Comparison of ENCODE assay signal across 7 cellular contexts in genomic region chr12:20370001-20370381, GRCh38. TPM values are rescaled to one million over a fixed set of nuclear protein-coding genes. Genes with fewer than 3 reads are reported as not detected.
DNase-seq lines count a peak whose midpoint lies in the region; ATAC-seq and TF ChIP-seq lines count a peak whose summit lies in the region.

No MANE protein-coding gene starts in this region.

- H3K36me3 ChIP-seq in IMR-90 (ENCODE audit: control insufficient read depth, insufficient read depth, low read length), result no peaks in the 10 kb centered on the region
- H3K36me3 ChIP-seq in colonic mucosa, result no peaks in the 10 kb centered on the region
- no peaks in the 10 kb centered on the region for H3K36me3 ChIP-seq in testis (ENCODE audit: low read depth, missing control alignments)

- H3K4me1 ChIP-seq in IMR-90 (ENCODE audit: control insufficient read depth, insufficient read depth, low read length) (no peaks in the 10 kb centered on the region), colonic mucosa (no peaks in the 10 kb centered on the region), testis (no peaks in the 10 kb centered on the region)

- no peaks in the 10 kb centered on the region for H4K20me1 ChIP-seq in IMR-90 (ENCODE audit: insufficient read depth, low read length)

- H3K9me1 ChIP-seq in IMR-90 (ENCODE audit: insufficient read depth, low read length), result no peaks in the 10 kb centered on the region

- H2AK9ac ChIP-seq in IMR-90 (replicated peaks; ENCODE audit: low read depth, low read length, poor library complexity), result peak overlapping the region; percentile 71

- peak overlapping the region; percentile 64 for H3K4me2 ChIP-seq in IMR-90 (ENCODE audit: low read depth, low read length)

- BruUV-seq in IMR-90 (replicated peaks; lab: Mats Ljungman, UMichigan), result no TSS peak

- TF ChIP-seq CTCF in IMR-90 (conservative IDR thresholded peaks at IDR 0.05; ENCODE audit: low read depth, low read length), result no peak
- TF ChIP-seq CTCF in colonic mucosa (IDR thresholded peaks at IDR 0.05), result no peak
- TF ChIP-seq CTCF in testis (IDR thresholded peaks at IDR 0.05), result no peak
- no peak for TF ChIP-seq CTCF in RWPE1 (conservative IDR thresholded peaks at IDR 0.05; ENCODE audit: low read depth)

- H2BK5ac ChIP-seq in IMR-90 (ENCODE audit: low read depth, low read length, poor library complexity, severe bottlenecking), result no peak overlapping the region

- in situ Hi-C loops in IMR-90 (cut with MboI; ENCODE audit: low sequenced_read_pairs), result loop anchor here (10.0 kb wide), 1 partner anchor 455 kb away; no protein-coding TSS in a partner anchor

- no peak overlapping the region for H4K91ac ChIP-seq in IMR-90 (ENCODE audit: insufficient read depth, low read depth, low read length)

- H4K8ac ChIP-seq in IMR-90 (ENCODE audit: low read depth in 2 of 2, low read length in 2 of 2), result no peak overlapping the region

- TF ChIP-seq RAD21 in IMR-90 (IDR thresholded peaks at IDR 0.05; ENCODE audit: low read length), result no peak

- peak overlapping the region; percentile 56; the same call in 1 of the 2 replicates for H3K23ac ChIP-seq in IMR-90 (ENCODE audit: low read depth, low read length)

- no peak for ATAC-seq in IMR-90 (ENCODE audit: low read depth)
- ATAC-seq in HG03039 (IDR thresholded peaks at IDR 0.05; ENCODE audit: unreplicated experiment), result no peak
- ATAC-seq in GM18868 (IDR thresholded peaks at IDR 0.05; ENCODE audit: unreplicated experiment), result no peak

- H3K9me3 ChIP-seq in IMR-90 (ENCODE audit: control insufficient read depth, insufficient read depth, low read length), result no peaks in the 10 kb centered on the region
- H3K9me3 ChIP-seq in colonic mucosa, result no peaks in the 10 kb centered on the region
- H3K9me3 ChIP-seq in testis, result no peaks in the 10 kb centered on the region

- peak overlapping the region; percentile 89 for H3K4me3 ChIP-seq in IMR-90 (ENCODE audit: insufficient read depth, low read depth, low read length)
- peak overlapping the region; percentile 70 for H3K4me3 ChIP-seq in colonic mucosa
- peak overlapping the region; percentile 53 to 57 for H3K4me3 ChIP-seq in testis

- 3% methylated on average over 6 of the region's 22 CpGs; no CpG with 5 or more reads in 1 of the 2 experiments for WGBS in IMR-90 (ENCODE audit: extremely low coverage in 2 of 2, insufficient read length in 1 of 2), 2 experiments
- 1 to 2% methylated on average over 14 to 22 of the region's 22 CpGs for WGBS in testis, 2 donors

- peak overlapping the region; percentile 16; the same call in 1 of the 2 replicates for H3K27ac ChIP-seq in IMR-90 (ENCODE audit: insufficient read depth, low read length)
- peak overlapping the region; percentile 89 for H3K27ac ChIP-seq in colonic mucosa
- H3K27ac ChIP-seq in testis, result peak overlapping the region; percentile 8 to 64
- H3K27ac ChIP-seq in RWPE1, result no peak overlapping the region

- DNase-seq in IMR-90, result no peak
- peak; percentile 72 for DNase-seq in colonic mucosa
- DNase-seq in left kidney (ENCODE audit: low read depth, low spot score), result peak; percentile 79
- peak; percentile 36 for DNase-seq in testis
- DNase-seq in RWPE1 (ENCODE audit: low spot score), result no peak

- no peak overlapping the region for H2BK120ac ChIP-seq in IMR-90 (ENCODE audit: low read depth, low read length)

- POLR2A ChIA-PET in IMR-90 (lab: Charles Lee; ENCODE audit: unreplicated experiment) (no interaction called here), RWPE1 (lab: Yijun Ruan, JAX; ENCODE audit: low non-redundant PET) (no interaction called here)

- no peak overlapping the region for H2BK15ac ChIP-seq in IMR-90 (ENCODE audit: low read depth, low read length)

- 0 out of 2 replicates have a peak overlapping the region, but pooled peaks have one; percentile 29 for H3K14ac ChIP-seq in IMR-90 (replicated peaks; ENCODE audit: low read depth, low read length)

- dilution Hi-C loops in IMR-90 (cut with HindIII; ENCODE audit: low sequenced_read_pairs, unreplicated experiment), result no loop called here

- H3K18ac ChIP-seq in IMR-90 (ENCODE audit: low read depth, low read length), result no peak overlapping the region

- H2AK5ac ChIP-seq in IMR-90 (ENCODE audit: low read depth, low read length), result no peak overlapping the region

- TF ChIP-seq POLR2A in IMR-90 (IDR thresholded peaks at IDR 0.05; ENCODE audit: low read depth, low read length) (no peak), testis (IDR thresholded peaks at IDR 0.05) (no peak)

- no peak overlapping the region for H3K56ac ChIP-seq in IMR-90 (ENCODE audit: extremely low read depth, insufficient read depth, low read length)

- no peak overlapping the region for H2BK20ac ChIP-seq in IMR-90 (ENCODE audit: low read depth, low read length)

- no peak overlapping the region for H4K5ac ChIP-seq in IMR-90 (ENCODE audit: low read depth, low read length)

- peak overlapping the region; percentile 49 for H3K9ac ChIP-seq in IMR-90 (ENCODE audit: low read depth, low read length)
- H3K9ac ChIP-seq in colonic mucosa (ENCODE audit: low read depth in 2 of 2, low read length in 2 of 2), result peak overlapping the region; percentile 75 to 93

- H3K4ac ChIP-seq in IMR-90 (ENCODE audit: low read depth, low read length), result no peak overlapping the region

- H2AFZ ChIP-seq in IMR-90 (replicated peaks; ENCODE audit: low read length, poor library complexity), result peak overlapping the region; percentile 87

- CTCF ChIA-PET in IMR-90 (lab: Yijun Ruan, JAX), result interaction anchor here (1.1 kb wide), 1 partner anchor 455 kb away, joined by 3 read pairs; no protein-coding TSS in a partner anchor
- CTCF ChIA-PET in RWPE1 (lab: Yijun Ruan, JAX), result no interaction called here

- intact Hi-C loops in IMR-90 (cut with micrococcal nuclease), result no loop called here
- intact Hi-C loops in colonic mucosa (cut with DNase I), result loop anchor here (10.0 kb wide), 1 partner anchor 55 kb away; no protein-coding TSS in a partner anchor
- intact Hi-C loops in testis (cut with DNase I; ENCODE audit: low total_unique reads), result no loop called here

- no peaks in the 10 kb centered on the region for H3K79me1 ChIP-seq in IMR-90 (ENCODE audit: low read depth in 1 of 2, low read length in 2 of 2)

- H3K27me3 ChIP-seq in IMR-90 (ENCODE audit: control insufficient read depth, insufficient read depth, low read length), result no peaks in the 10 kb centered on the region
- no peaks in the 10 kb centered on the region for H3K27me3 ChIP-seq in colonic mucosa
- no peaks in the 10 kb centered on the region for H3K27me3 ChIP-seq in testis

TF ChIP-seq in IMR-90, 13 proteins besides CTCF, POLR2A, EP300 and RAD21:
- TF ChIP-seq USF2 (IDR thresholded peaks at IDR 0.05; ENCODE audit: low read depth, low read length) (no peak), MAFK (IDR thresholded peaks at IDR 0.05; ENCODE audit: low read depth, low read length) (no peak), ELK1 (IDR thresholded peaks at IDR 0.05; ENCODE audit: borderline replicate concordance, low read depth, low read length) (no peak), FOS (IDR thresholded peaks at IDR 0.05; ENCODE audit: low read depth, low read length) (no peak), CHD1 (IDR thresholded peaks at IDR 0.05; ENCODE audit: low read depth, low read length) (no peak), NFE2L2 (IDR thresholded peaks at IDR 0.05; ENCODE audit: low read depth, low read length) (no peak), MAZ (IDR thresholded peaks at IDR 0.05; ENCODE audit: borderline replicate concordance, low read depth, low read length) (no peak)

RNA-seq across cellular contexts. Expression of gene PDE3A, which starts 1.7 kb away (rescaled TPM):
- total RNA-seq in IMR-90 (2012; rRNA removed) (0.18 and 0.28 TPM in 2 replicates), colonic mucosa (10 to 100 TPM; 32.1 to 50.6 TPM), testis (1 to 10 TPM; 1.6 to 4.8 TPM)
- polyA plus RNA-seq in IMR-90 (2012; rRNA removed) (0.01 and 0.09 TPM in 2 replicates), testis (ENCODE audit: insufficient read depth, low read depth, low replicate concordance) (2.7 TPM)
- 0.01 and 0.02 TPM in 2 replicates for polyA plus RNA-seq in IMR-90 (2012; cell fraction: cytosol; rRNA removed)
- polyA plus RNA-seq in IMR-90 (2012; cell fraction: nucleus; rRNA removed; ENCODE audit: low replicate concordance), result 0.05 and 0.10 TPM in 2 replicates

Comparison
In these comparisons a context has a peak if more than half of its experiments do, and no peak if none do; other contexts are left out.
1. DNase-seq: peak in colonic mucosa (single experiment), left kidney (single experiment) and testis (single experiment); none in IMR-90 (single experiment) and RWPE1 (single experiment).
2. RNA of gene PDE3A, which starts 1.7 kb away (total RNA-seq): 32.1 to 50.6 TPM in colonic mucosa; 1.6 to 4.8 TPM in testis and 0.18 to 0.28 TPM in IMR-90; every median in the first group is over 4 times any median in the second.
3. Peak in every context shown above with its lines, with median percentiles within 50 percentile points of each other: H3K4me3 ChIP-seq.